In genomic region chr7:16078076-16078952, GRCh38 we compare ENCODE assay signal across 9 cellular contexts.
DNase-seq lines count a peak whose midpoint lies in the region; ATAC-seq, FAIRE-seq and TF ChIP-seq lines count a peak whose summit lies in the region.
"Had no signal": no experiment of that assay in that cellular context is flagged by ENCODE, and none has a peak within 500 bp of the region (broad histone marks: within the 10 kb centered on the region; RNA-seq: fewer than 3 reads in every experiment).

No MANE protein-coding gene starts in this region.

- peak; percentile 68 for TF ChIP-seq CTCF in BJ (IDR thresholded peaks at IDR 0.05; ENCODE audit: insufficient read depth, low read depth, low read length)

- FAIRE-seq in TTC549 (lab: Jason Lieb, UNC) = peak; percentile 63

- no peaks in the 10 kb centered on the region for H3K36me3 ChIP-seq in BJ (ENCODE audit: control insufficient read depth, insufficient read depth, low read length)
- H3K36me3 ChIP-seq: SJSA1 had no signal

- no peak overlapping the region for H3K4me3 ChIP-seq in BJ (ENCODE audit: low read depth, low read length)
- H3K4me3 ChIP-seq: SJSA1 had no signal

- peak; percentile 72 for ATAC-seq in GM18508 (IDR thresholded peaks at IDR 0.05; ENCODE audit: insufficient read depth, unreplicated experiment)
- peak; percentile 78 for ATAC-seq in HG02943 (IDR thresholded peaks at IDR 0.05; ENCODE audit: low read depth, unreplicated experiment)

- POLR2A ChIA-PET in BJ (lab: Charles Lee) = interaction anchor here (0.6 kb wide), 1 partner anchor 187 kb away, joined by 3 read pairs; no protein-coding TSS in a partner anchor

- CTCF ChIA-PET in BJ (lab: Yijun Ruan, JAX) = interaction anchor here (0.9 to 4.2 kb wide), 13 partner anchors 12 to 775 kb away, joined by 3 to 47 read pairs (median 4); no protein-coding TSS in a partner anchor

- DNase-seq in BJ (ENCODE audit: low read depth) = no peak
- peak; percentile 72 for DNase-seq in NCI-H2029 treated with DMSO at 0.1 percent for 48 hours (lab: John Stamatoyannopoulos, UW)
- peak; percentile 58 for DNase-seq in globus pallidus (ENCODE audit: low spot score)
- DNase-seq in putamen (ENCODE audit: low spot score) = peak; percentile 47
- DNase-seq in UCSD-AML1 (lab: John Stamatoyannopoulos, UW; ENCODE audit: unreplicated experiment) = no peak

- H3K27me3 ChIP-seq in BJ (ENCODE audit: control insufficient read depth, insufficient read depth, low read length) = no peaks in the 10 kb centered on the region
- H3K27me3 ChIP-seq: SJSA1 had no signal

Comparison
In these comparisons a context has a peak if more than half of its experiments do, and no peak if none do; other contexts are left out.
1. DNase-seq: peak in NCI-H2029 treated with DMSO at 0.1 percent for 48 hours (single experiment), globus pallidus (single experiment) and putamen (single experiment); none in BJ (single experiment) and UCSD-AML1 (single experiment).